Comparison of ENCODE assay signal across 9 cellular contexts in the genomic region with DNA sequence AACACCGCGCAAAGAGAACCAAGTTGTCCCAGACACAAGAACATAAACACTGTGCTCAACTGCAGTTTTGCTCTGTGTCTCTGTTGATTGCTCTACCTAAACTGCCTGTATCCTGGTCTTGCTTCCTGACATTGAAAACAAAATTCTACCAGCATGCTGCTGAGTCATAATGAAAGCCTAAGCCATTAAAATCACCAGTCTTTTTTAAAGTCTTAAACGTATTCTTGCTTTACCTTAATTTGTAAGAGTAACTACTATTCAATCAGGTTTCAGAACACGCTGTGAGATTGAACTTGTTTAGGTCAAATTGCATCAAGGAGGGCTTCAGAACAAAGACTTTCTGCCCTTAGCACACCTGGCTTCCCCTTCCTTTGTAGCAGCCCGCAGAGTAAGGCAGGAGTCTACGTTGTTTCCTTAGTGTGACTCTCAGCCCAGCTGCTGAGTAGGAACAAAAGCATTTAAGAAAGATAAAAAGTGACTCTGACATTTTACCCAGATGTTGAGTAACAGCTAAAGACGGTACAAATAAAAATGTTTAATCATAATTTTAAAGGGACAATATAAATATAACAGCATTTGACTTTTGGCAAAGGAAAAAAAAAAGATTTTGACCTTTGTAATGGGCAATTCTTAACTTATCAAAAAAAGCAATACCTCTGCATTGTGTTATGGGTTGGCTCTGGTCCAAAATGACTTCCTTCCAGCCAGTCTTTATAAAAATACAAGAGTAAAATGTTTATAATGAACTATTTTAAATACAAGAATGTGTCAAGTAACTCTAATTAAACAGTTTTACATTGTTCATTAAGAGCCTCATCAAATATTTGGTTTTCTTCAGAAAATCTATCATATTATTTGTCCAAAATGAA.
DNase-seq lines count a peak whose midpoint lies in the region; ATAC-seq and TF ChIP-seq lines count a peak whose summit lies in the region.
"Had no signal": no experiment of that assay in that cellular context is flagged by ENCODE, and none has a peak within 500 bp of the region (broad histone marks: within the 10 kb centered on the region; RNA-seq: fewer than 3 reads in every experiment).

No MANE protein-coding gene starts in this region.

- no peaks in the 10 kb centered on the region for H3K27me3 ChIP-seq in psoas muscle (ENCODE audit: insufficient read depth in 3 of 3, low read length in 2 of 3)
- H3K27me3 ChIP-seq: BLaER1 had no signal

- CTCF ChIA-PET in activated CD4-positive, alpha-beta T cell treated with anti-CD3 and anti-CD28 coated beads for 36 hours (lab: Charles Lee): no interaction called here
- CTCF ChIA-PET in WTC11 (lab: Charles Lee): no interaction called here

- intact Hi-C loops in activated CD4-positive, alpha-beta T cell treated with anti-CD3 and anti-CD28 coated beads for 36 hours (cut with DNase I, micrococcal nuclease): no loop called here
- intact Hi-C loops in psoas muscle (cut with DNase I): no loop called here

- no peaks in the 10 kb centered on the region for H3K9me3 Mint-ChIP-seq in activated CD4-positive, alpha-beta T cell treated with anti-CD3 and anti-CD28 coated beads for 36 hours (ENCODE audit: low read depth)
- H3K9me3 Mint-ChIP-seq in WTC11: 0 out of 2 replicates have a peak, but pooled peaks cover 5% of the 10 kb centered on the region

- H3K27ac ChIP-seq in psoas muscle: peak overlapping the region; percentile 33
- H3K27ac ChIP-seq: BLaER1 had no signal

- no peak for ATAC-seq in activated CD4-positive, alpha-beta T cell treated with anti-CD3 and anti-CD28 coated beads for 36 hours
- ATAC-seq in HG03280 (IDR thresholded peaks at IDR 0.05; ENCODE audit: unreplicated experiment): peak; percentile 67
- ATAC-seq in WTC11: peak; percentile 96
- no peak for ATAC-seq in psoas muscle
- no peak for ATAC-seq in HG03469 (IDR thresholded peaks at IDR 0.05; ENCODE audit: unreplicated experiment)

- no peaks in the 10 kb centered on the region for H3K36me3 Mint-ChIP-seq in activated CD4-positive, alpha-beta T cell treated with anti-CD3 and anti-CD28 coated beads for 36 hours (ENCODE audit: low read depth)
- H3K36me3 Mint-ChIP-seq in WTC11: no peaks in the 10 kb centered on the region

- no peaks in the 10 kb centered on the region for H3K27me3 Mint-ChIP-seq in activated CD4-positive, alpha-beta T cell treated with anti-CD3 and anti-CD28 coated beads for 36 hours
- H3K27me3 Mint-ChIP-seq in WTC11 (ENCODE audit: low read depth): no peaks in the 10 kb centered on the region; the same call in 1 of the 2 replicates

- peak; percentile 5 for DNase-seq in activated CD4-positive, alpha-beta T cell treated with anti-CD3 and anti-CD28 coated beads for 36 hours
- DNase-seq in activated CD4-positive, alpha-beta T cell treated with anti-CD3 and anti-CD28 coated beads, Interleukin-2, amount 50 U/mL, for 48 hours: no peak
- DNase-seq in WTC11 (ENCODE audit: low spot score) (peak; percentile 32), psoas muscle (no peak), C1 segment of cervical spinal cord (lab: John Stamatoyannopoulos, UW) (no peak), HK-2 (ENCODE audit: unreplicated experiment) (no peak)

- POLR2A ChIA-PET in activated CD4-positive, alpha-beta T cell treated with anti-CD3 and anti-CD28 coated beads for 36 hours (lab: Charles Lee): no interaction called here
- POLR2A ChIA-PET in WTC11 (lab: Charles Lee): no interaction called here

- no peak for TF ChIP-seq CTCF in WTC11 (IDR thresholded peaks at IDR 0.05)
- TF ChIP-seq CTCF in psoas muscle (IDR thresholded peaks at IDR 0.05): no peak

- H3K9me3 ChIP-seq in psoas muscle: no peaks in the 10 kb centered on the region
- H3K9me3 ChIP-seq: BLaER1 had no signal

- no peaks in the 10 kb centered on the region for H3K36me3 ChIP-seq in psoas muscle (ENCODE audit: insufficient read depth in 1 of 2, low read depth in 1 of 2)
- H3K36me3 ChIP-seq: BLaER1 had no signal

- WGBS in psoas muscle, 3 donors: 33 to 38% (median 38%) methylated on average over 7 of the region's 7 CpGs

- H3K4me3 Mint-ChIP-seq in activated CD4-positive, alpha-beta T cell treated with anti-CD3 and anti-CD28 coated beads for 36 hours: no peak overlapping the region
- 0 out of 2 replicates have a peak overlapping the region, but pooled peaks have one; percentile 10 for H3K4me3 Mint-ChIP-seq in WTC11

- no peak overlapping the region for H3K27ac Mint-ChIP-seq in activated CD4-positive, alpha-beta T cell treated with anti-CD3 and anti-CD28 coated beads for 36 hours
- peak overlapping the region; percentile 99 for H3K27ac Mint-ChIP-seq in WTC11

- H3K4me3 ChIP-seq in psoas muscle: no peak overlapping the region
- H3K4me3 ChIP-seq: BLaER1 had no signal

- peaks cover 5% of the 10 kb centered on the region for H3K4me1 Mint-ChIP-seq in activated CD4-positive, alpha-beta T cell treated with anti-CD3 and anti-CD28 coated beads for 36 hours
- H3K4me1 Mint-ChIP-seq in WTC11: peaks cover 28% of the 10 kb centered on the region

- H3K4me1 ChIP-seq in psoas muscle: no peaks in the 10 kb centered on the region
- H3K4me1 ChIP-seq: BLaER1 had no signal

TF ChIP-seq in WTC11, 78 proteins besides CTCF, POLR2A, EP300 and RAD21 (continues in another document):
- TF ChIP-seq, protein P1, sequence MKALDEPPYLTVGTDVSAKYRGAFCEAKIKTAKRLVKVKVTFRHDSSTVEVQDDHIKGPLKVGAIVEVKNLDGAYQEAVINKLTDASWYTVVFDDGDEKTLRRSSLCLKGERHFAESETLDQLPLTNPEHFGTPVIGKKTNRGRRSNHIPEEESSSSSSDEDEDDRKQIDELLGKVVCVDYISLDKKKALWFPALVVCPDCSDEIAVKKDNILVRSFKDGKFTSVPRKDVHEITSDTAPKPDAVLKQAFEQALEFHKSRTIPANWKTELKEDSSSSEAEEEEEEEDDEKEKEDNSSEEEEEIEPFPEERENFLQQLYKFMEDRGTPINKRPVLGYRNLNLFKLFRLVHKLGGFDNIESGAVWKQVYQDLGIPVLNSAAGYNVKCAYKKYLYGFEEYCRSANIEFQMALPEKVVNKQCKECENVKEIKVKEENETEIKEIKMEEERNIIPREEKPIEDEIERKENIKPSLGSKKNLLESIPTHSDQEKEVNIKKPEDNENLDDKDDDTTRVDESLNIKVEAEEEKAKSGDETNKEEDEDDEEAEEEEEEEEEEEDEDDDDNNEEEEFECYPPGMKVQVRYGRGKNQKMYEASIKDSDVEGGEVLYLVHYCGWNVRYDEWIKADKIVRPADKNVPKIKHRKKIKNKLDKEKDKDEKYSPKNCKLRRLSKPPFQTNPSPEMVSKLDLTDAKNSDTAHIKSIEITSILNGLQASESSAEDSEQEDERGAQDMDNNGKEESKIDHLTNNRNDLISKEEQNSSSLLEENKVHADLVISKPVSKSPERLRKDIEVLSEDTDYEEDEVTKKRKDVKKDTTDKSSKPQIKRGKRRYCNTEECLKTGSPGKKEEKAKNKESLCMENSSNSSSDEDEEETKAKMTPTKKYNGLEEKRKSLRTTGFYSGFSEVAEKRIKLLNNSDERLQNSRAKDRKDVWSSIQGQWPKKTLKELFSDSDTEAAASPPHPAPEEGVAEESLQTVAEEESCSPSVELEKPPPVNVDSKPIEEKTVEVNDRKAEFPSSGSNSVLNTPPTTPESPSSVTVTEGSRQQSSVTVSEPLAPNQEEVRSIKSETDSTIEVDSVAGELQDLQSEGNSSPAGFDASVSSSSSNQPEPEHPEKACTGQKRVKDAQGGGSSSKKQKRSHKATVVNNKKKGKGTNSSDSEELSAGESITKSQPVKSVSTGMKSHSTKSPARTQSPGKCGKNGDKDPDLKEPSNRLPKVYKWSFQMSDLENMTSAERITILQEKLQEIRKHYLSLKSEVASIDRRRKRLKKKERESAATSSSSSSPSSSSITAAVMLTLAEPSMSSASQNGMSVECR (CRISPR knock-in tag; IDR thresholded peaks at IDR 0.05; ENCODE audit: borderline replicate concordance): no peak
- 0 out of 2 replicates have a peak, but pooled peaks have one; percentile 12 for TF ChIP-seq FOXK1 (CRISPR knock-in tag; IDR thresholded peaks at IDR 0.05)
- TF ChIP-seq NFE2L1 (CRISPR knock-in tag; IDR thresholded peaks at IDR 0.05): peak; percentile 49; the same call in 1 of the 2 replicates
- TF ChIP-seq, protein P2, sequence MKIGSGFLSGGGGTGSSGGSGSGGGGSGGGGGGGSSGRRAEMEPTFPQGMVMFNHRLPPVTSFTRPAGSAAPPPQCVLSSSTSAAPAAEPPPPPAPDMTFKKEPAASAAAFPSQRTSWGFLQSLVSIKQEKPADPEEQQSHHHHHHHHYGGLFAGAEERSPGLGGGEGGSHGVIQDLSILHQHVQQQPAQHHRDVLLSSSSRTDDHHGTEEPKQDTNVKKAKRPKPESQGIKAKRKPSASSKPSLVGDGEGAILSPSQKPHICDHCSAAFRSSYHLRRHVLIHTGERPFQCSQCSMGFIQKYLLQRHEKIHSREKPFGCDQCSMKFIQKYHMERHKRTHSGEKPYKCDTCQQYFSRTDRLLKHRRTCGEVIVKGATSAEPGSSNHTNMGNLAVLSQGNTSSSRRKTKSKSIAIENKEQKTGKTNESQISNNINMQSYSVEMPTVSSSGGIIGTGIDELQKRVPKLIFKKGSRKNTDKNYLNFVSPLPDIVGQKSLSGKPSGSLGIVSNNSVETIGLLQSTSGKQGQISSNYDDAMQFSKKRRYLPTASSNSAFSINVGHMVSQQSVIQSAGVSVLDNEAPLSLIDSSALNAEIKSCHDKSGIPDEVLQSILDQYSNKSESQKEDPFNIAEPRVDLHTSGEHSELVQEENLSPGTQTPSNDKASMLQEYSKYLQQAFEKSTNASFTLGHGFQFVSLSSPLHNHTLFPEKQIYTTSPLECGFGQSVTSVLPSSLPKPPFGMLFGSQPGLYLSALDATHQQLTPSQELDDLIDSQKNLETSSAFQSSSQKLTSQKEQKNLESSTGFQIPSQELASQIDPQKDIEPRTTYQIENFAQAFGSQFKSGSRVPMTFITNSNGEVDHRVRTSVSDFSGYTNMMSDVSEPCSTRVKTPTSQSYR (CRISPR knock-in tag; IDR thresholded peaks at IDR 0.05): no peak
- TF ChIP-seq, protein P3, sequence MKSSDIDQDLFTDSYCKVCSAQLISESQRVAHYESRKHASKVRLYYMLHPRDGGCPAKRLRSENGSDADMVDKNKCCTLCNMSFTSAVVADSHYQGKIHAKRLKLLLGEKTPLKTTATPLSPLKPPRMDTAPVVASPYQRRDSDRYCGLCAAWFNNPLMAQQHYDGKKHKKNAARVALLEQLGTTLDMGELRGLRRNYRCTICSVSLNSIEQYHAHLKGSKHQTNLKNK (CRISPR knock-in tag; IDR thresholded peaks at IDR 0.05): no peak
- no peak for TF ChIP-seq GABPB1 (CRISPR knock-in tag; IDR thresholded peaks at IDR 0.05)
- TF ChIP-seq, protein P4, sequence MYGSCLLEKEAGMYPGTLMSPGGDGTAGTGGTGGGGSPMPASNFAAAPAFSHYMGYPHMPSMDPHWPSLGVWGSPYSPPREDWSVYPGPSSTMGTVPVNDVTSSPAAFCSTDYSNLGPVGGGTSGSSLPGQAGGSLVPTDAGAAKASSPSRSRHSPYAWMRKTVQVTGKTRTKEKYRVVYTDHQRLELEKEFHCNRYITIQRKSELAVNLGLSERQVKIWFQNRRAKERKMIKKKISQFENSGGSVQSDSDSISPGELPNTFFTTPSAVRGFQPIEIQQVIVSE (CRISPR knock-in tag; IDR thresholded peaks at IDR 0.05; ENCODE audit: borderline replicate concordance): no peak
- no peak for TF ChIP-seq TCF7 (CRISPR knock-in tag; IDR thresholded peaks at IDR 0.05; ENCODE audit: low read depth)
- no peak for TF ChIP-seq NR2C2 (CRISPR knock-in tag; IDR thresholded peaks at IDR 0.05)

Comparison
In these comparisons a context has a peak if more than half of its experiments do, and no peak if none do; other contexts are left out.
1. DNase-seq: peak in activated CD4-positive, alpha-beta T cell treated with anti-CD3 and anti-CD28 coated beads for 36 hours (single experiment) and WTC11 (single experiment); none in activated CD4-positive, alpha-beta T cell treated with anti-CD3 and anti-CD28 coated beads, Interleukin-2, amount 50 U/mL, for 48 hours (0 of 2), psoas muscle (0 of 2), C1 segment of cervical spinal cord (0 of 14) and HK-2 (single experiment).
2. ATAC-seq: peak in HG03280 (single experiment) and WTC11 (single experiment); none in activated CD4-positive, alpha-beta T cell treated with anti-CD3 and anti-CD28 coated beads for 36 hours (single experiment), psoas muscle (0 of 4) and HG03469 (single experiment).